ENCODE assay signal across 9 cellular contexts in the genomic region with DNA sequence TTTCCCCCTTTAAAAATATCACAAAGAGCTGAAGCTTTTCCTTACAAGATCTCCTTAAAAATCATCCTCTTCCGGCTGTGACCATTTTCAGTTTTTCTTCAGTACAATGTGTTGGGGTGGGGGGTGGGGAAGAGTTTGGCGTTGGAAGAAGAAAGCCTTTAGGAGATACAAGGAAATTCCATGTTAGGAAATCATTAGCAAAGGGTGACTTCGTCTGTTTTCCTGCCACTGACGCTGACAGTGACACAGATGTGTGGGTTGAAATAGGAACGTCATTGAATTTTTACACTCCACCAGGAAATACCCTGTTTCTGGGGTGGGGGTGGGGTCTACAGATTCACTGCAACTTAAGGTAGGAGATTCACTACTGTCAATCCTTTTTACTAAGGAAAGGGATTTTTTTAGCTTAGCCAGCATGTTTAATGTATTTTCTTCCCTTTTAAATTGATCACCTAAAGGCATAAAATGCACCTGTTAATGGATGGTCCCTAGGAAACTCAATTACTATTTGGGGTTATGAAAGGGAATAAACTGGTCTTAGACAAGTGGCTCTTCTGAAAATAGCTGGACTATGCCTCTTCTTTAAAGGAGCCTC. TPM values are rescaled to one million over a fixed set of nuclear protein-coding genes. Genes with fewer than 3 reads are reported as not detected.
DNase-seq lines count a peak whose midpoint lies in the region; ATAC-seq, FAIRE-seq and TF ChIP-seq lines count a peak whose summit lies in the region.
"Had no signal": no experiment of that assay in that cellular context is flagged by ENCODE, and none has a peak within 500 bp of the region (broad histone marks: within the 10 kb centered on the region; RNA-seq: fewer than 3 reads in every experiment).

No MANE protein-coding gene starts in this region.

- H3K4me1 ChIP-seq in HUES64 (ENCODE audit: insufficient read depth, low read length), result peaks cover 4% of the 10 kb centered on the region
- peaks cover under 1% of the 10 kb centered on the region for H3K4me1 ChIP-seq in endocrine pancreas (ENCODE audit: control insufficient read depth, insufficient read depth, low read length)

- H3K9me3 ChIP-seq in HUES64 (ENCODE audit: insufficient read depth, low read depth, low read length) (no peaks in the 10 kb centered on the region), endocrine pancreas (ENCODE audit: control insufficient read depth, low read length) (no peaks in the 10 kb centered on the region)

- no peak for FAIRE-seq in frontal cortex (lab: Jason Lieb, UNC)

- H3K27ac Mint-ChIP-seq in neural crest cell (ENCODE audit: unreplicated experiment), result no peak overlapping the region

- TF ChIP-seq CTCF in AG10803 (conservative IDR thresholded peaks at IDR 0.05; ENCODE audit: low read length), result no peak
- TF ChIP-seq CTCF in neural crest cell (conservative IDR thresholded peaks at IDR 0.05), result no peak

- peak overlapping the region; percentile 92 for H3K4me3 Mint-ChIP-seq in neural crest cell

- no peak overlapping the region for H3K9ac ChIP-seq in HUES64 (ENCODE audit: low read depth, low read length)
- H3K9ac ChIP-seq in endocrine pancreas (ENCODE audit: control insufficient read depth, insufficient read depth, low read length), result no peak overlapping the region
- H3K9ac ChIP-seq: KMS-11 had no signal

- no peaks in the 10 kb centered on the region for H3K36me3 Mint-ChIP-seq in neural crest cell (ENCODE audit: low read depth)

- peaks cover 2% of the 10 kb centered on the region for H3K9me3 Mint-ChIP-seq in neural crest cell

- H3K27ac ChIP-seq in HUES64 (ENCODE audit: low read depth, low read length), result no peak overlapping the region
- H3K27ac ChIP-seq: KMS-11 had no signal

- peaks cover 45% of the 10 kb centered on the region for H3K27me3 ChIP-seq in HUES64 (ENCODE audit: insufficient read depth, low read length)
- H3K27me3 ChIP-seq in endocrine pancreas (ENCODE audit: control insufficient read depth, insufficient read depth, low read length), result no peaks in the 10 kb centered on the region

- ATAC-seq in HG03571 (IDR thresholded peaks at IDR 0.05; ENCODE audit: unreplicated experiment), result no peak
- no peak for ATAC-seq in GM21723 (IDR thresholded peaks at IDR 0.05; ENCODE audit: unreplicated experiment)

- peaks cover 31% of the 10 kb centered on the region for H3K4me1 Mint-ChIP-seq in neural crest cell

- DNase-seq in AG10803 (ENCODE audit: low read depth) (peak; percentile 70), neural crest cell (ENCODE audit: low read depth, low spot score) (no peak), frontal cortex (ENCODE audit: low spot score in 2 of 2) (no peak), anterior cingulate cortex (lab: John Stamatoyannopoulos, UW) (no peak)

- WGBS in HUES64, result 3% methylated on average over 3 of the region's 5 CpGs

- peaks cover 13% of the 10 kb centered on the region for H3K27me3 Mint-ChIP-seq in neural crest cell (ENCODE audit: low read depth)

- peak overlapping the region; percentile 76 for H3K4me3 ChIP-seq in AG10803 (ENCODE audit: low read length)
- peak overlapping the region; percentile 60; the same call in 1 of the 2 replicates for H3K4me3 ChIP-seq in HUES64 (ENCODE audit: low read length)
- H3K4me3 ChIP-seq in endocrine pancreas (ENCODE audit: control insufficient read depth, insufficient read depth, low read length), result peak overlapping the region; percentile 82

- H3K36me3 ChIP-seq in HUES64 (ENCODE audit: insufficient read depth, low read length), result no peaks in the 10 kb centered on the region
- no peaks in the 10 kb centered on the region for H3K36me3 ChIP-seq in endocrine pancreas (ENCODE audit: control insufficient read depth, insufficient read depth, low read length)

RNA-seq across cellular contexts. Expression of a gene that starts 3.9 kb away (rescaled TPM):
- polyA plus RNA-seq in HUES64 (2013, experiment 1 of 2), result 0.40 TPM
- polyA plus RNA-seq in HUES64 (2013, experiment 2 of 2), result 0.70 TPM
- total RNA-seq in neural crest cell, result 4.5 TPM in 2 replicates
- total RNA-seq in frontal cortex, result 2.4 TPM
